In genomic region chr15:67107014-67107812, GRCh38 we compare ENCODE assay signal across 8 cellular contexts. TPM values are rescaled to one million over a fixed set of nuclear protein-coding genes. Genes with fewer than 3 reads are reported as not detected.
DNase-seq lines count a peak whose midpoint lies in the region; ATAC-seq, FAIRE-seq and TF ChIP-seq lines count a peak whose summit lies in the region.

No MANE protein-coding gene starts in this region.

- intact Hi-C loops in heart left ventricle (cut with DNase I): loop anchor here in 2 of 10 donors (5.0 kb wide), 1 partner anchor 40 kb away; the partner anchor contains the start of gene SMAD3 (in 2 of the 2)

- no peak for FAIRE-seq in D721Med (lab: Jason Lieb, UNC)

- DNase-seq in GM04504 (ENCODE audit: low read depth) (peak; percentile 99), SW 1271 (lab: John Stamatoyannopoulos, UW) (peak; percentile 98 to 100), heart left ventricle (peak in 2 of 5 donors; percentile 62 to 85), D721Med (ENCODE audit: insufficient read length, low spot score) (no peak)

- peak overlapping the region; percentile 88 for H3K9ac ChIP-seq in skeletal muscle satellite cell (ENCODE audit: low read depth, low read length)

- peaks cover 13 to 95% (median 71%) of the 10 kb centered on the region in 12 donors for H3K4me1 ChIP-seq in heart left ventricle
- H3K4me1 ChIP-seq in skeletal muscle satellite cell (ENCODE audit: control insufficient read depth, insufficient read depth, low read length): peaks cover 84% of the 10 kb centered on the region

- TF ChIP-seq CTCF in heart left ventricle (IDR thresholded peaks at IDR 0.05) (no peak), D721Med (IDR thresholded peaks at IDR 0.05; ENCODE audit: insufficient read depth, missing control alignments) (no peak)

- TF ChIP-seq POLR2A in heart left ventricle (IDR thresholded peaks at IDR 0.05): no peak

- H3K4me2 ChIP-seq in skeletal muscle satellite cell (ENCODE audit: low read length): peak overlapping the region; percentile 70

- H3K27ac ChIP-seq in heart left ventricle: peak overlapping the region in 9 of 12 donors; percentile 1 to 77 (median 60)

- H3K27me3 ChIP-seq in heart left ventricle (no peaks in the 10 kb centered on the region), skeletal muscle satellite cell (ENCODE audit: control insufficient read depth, insufficient read depth, low read length) (no peaks in the 10 kb centered on the region)

- H3K9me3 ChIP-seq in heart left ventricle: peaks cover 0 to 10% (median 5%) of the 10 kb centered on the region in 12 donors
- H3K9me3 ChIP-seq in skeletal muscle satellite cell (replicated peaks; ENCODE audit: low read length): peaks cover 5% of the 10 kb centered on the region

- ATAC-seq in heart left ventricle: peak in 3 of 4 donors; percentile 63 to 78 (median 63)
- no peak for ATAC-seq in GM19351 (IDR thresholded peaks at IDR 0.05; ENCODE audit: unreplicated experiment)
- no peak for ATAC-seq in GM19324 (IDR thresholded peaks at IDR 0.05; ENCODE audit: low FRiP score, unreplicated experiment)
- no peak for ATAC-seq in GM21423 (IDR thresholded peaks at IDR 0.05; ENCODE audit: unreplicated experiment)

- H3K4me3 ChIP-seq in heart left ventricle (no peak overlapping the region), skeletal muscle satellite cell (ENCODE audit: low read length) (peak overlapping the region; percentile 48)

- H3K36me3 ChIP-seq in heart left ventricle: no peaks in the 10 kb centered on the region
- H3K36me3 ChIP-seq in skeletal muscle satellite cell (ENCODE audit: insufficient read depth, low read length): peaks cover 14% of the 10 kb centered on the region

- WGBS in heart left ventricle, 4 donors: 71 to 79% (median 77%) methylated on average over 12 of the region's 12 CpGs

RNA-seq across cellular contexts. Expression of gene SMAD3, which starts 41.8 kb away (rescaled TPM):
- total RNA-seq in heart left ventricle: 10 to 100 TPM; 12.1 to 34.3 (median 16.3) TPM
- polyA plus RNA-seq in heart left ventricle: 1 to 10 TPM; 5.6 to 9.8 TPM
- 18.3 and 32.1 TPM in 2 replicates for total RNA-seq in skeletal muscle satellite cell (2012; rRNA removed)

Comparison
In these comparisons a context has a peak if more than half of its experiments do, and no peak if none do; other contexts are left out.
1. ATAC-seq: peak in heart left ventricle (3 of 4); none in GM19351 (single experiment), GM19324 (single experiment) and GM21423 (single experiment).